ENCODE assay signal across 8 cellular contexts in the genomic region with DNA sequence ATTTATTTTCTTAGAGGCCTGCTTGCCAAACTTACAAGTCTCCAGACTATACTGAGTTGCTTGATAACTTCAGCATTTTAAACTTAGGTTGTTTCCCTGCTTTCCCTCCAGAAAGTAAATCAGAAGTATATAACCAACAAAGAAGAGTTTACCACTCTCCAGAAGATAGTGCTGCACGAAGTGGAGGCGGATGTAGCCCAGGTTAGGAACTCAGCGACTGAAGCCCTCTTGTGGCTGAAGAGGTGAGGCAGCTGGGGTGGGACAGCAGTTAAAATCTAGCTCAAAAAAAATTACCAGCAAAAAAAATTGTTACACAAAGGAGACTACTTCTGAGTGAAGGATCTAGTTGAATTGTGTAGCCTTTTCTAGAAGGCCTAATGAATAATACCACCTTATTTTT. TPM values are rescaled to one million over a fixed set of nuclear protein-coding genes. Genes with fewer than 3 reads are reported as not detected.
DNase-seq lines count a peak whose midpoint lies in the region; ATAC-seq and TF ChIP-seq lines count a peak whose summit lies in the region.
"Not testable (repeated sequence)": the region's sequence is repeated elsewhere in the genome, so short reads cannot be mapped to it uniquely, and the experiment has no call there.

No MANE protein-coding gene starts in this region.

- not testable (repeated sequence) for H3K27ac ChIP-seq in A673 (ENCODE audit: low read depth, low read length, poor library complexity, severe bottlenecking); body of pancreas; psoas muscle

- POLR2A ChIA-PET in A673 (lab: Charles Lee; ENCODE audit: low non-redundant PET) = interaction anchor here (0.9 kb wide), 1 partner anchor 109 kb away, joined by 4 read pairs; no protein-coding TSS in a partner anchor
- POLR2A ChIA-PET in WTC11 (lab: Charles Lee) = not testable (repeated sequence)

- TF ChIP-seq CTCF in A673 (conservative IDR thresholded peaks at IDR 0.05; ENCODE audit: low read depth, low read length) (peak; percentile 43; the same call in 1 of the 2 replicates), body of pancreas (IDR thresholded peaks at IDR 0.05) (peak; percentile 32 to 78 (median 70)), psoas muscle (IDR thresholded peaks at IDR 0.05) (peak; percentile 49)
- TF ChIP-seq CTCF in WTC11 (IDR thresholded peaks at IDR 0.05) = not testable (repeated sequence)

- not testable (repeated sequence) for BruUV-seq in A673 (replicated peaks; lab: Mats Ljungman, UMichigan)

- not testable (repeated sequence) for H3K9me3 ChIP-seq in A673 (ENCODE audit: low read depth, low read length, poor library complexity, severe bottlenecking); body of pancreas; psoas muscle

- 9 to 10% methylated on average over 3 of the region's 3 CpGs for WGBS in body of pancreas, 2 donors
- 28 to 46% (median 32%) methylated on average over 3 of the region's 3 CpGs for WGBS in psoas muscle, 3 donors

- H3K27me3 ChIP-seq in A673 (replicated peaks; ENCODE audit: insufficient read depth, low read depth, low read length, poor library complexity); body of pancreas; psoas muscle (ENCODE audit: insufficient read depth in 3 of 3, low read length in 2 of 3): not testable (repeated sequence)

- not testable (repeated sequence) for H3K27ac Mint-ChIP-seq in WTC11

- DNase-seq in A673 (ENCODE audit: low spot score) = peak; percentile 19
- DNase-seq in NCI-H2227 treated with DMSO at 0.1 percent for 48 hours (lab: John Stamatoyannopoulos, UW) = peak; percentile 29
- DNase-seq in WTC11 (ENCODE audit: low spot score) = peak; percentile 37
- peak; percentile 46 to 67 (median 49) for DNase-seq in body of pancreas
- DNase-seq in left ventricle myocardium superior = peak; percentile 33
- DNase-seq in psoas muscle = peak in 1 of 2 donors; percentile 21

- not testable (repeated sequence) for H3K27me3 Mint-ChIP-seq in WTC11 (ENCODE audit: low read depth)

- peaks cover 14% of the 10 kb centered on the region for H3K9me3 Mint-ChIP-seq in WTC11

- not testable (repeated sequence) for TF ChIP-seq POLR2A in GM18505 (IDR thresholded peaks at IDR 0.05; ENCODE audit: borderline replicate concordance, extremely low read depth, insufficient read depth, insufficient read length); body of pancreas (IDR thresholded peaks at IDR 0.05)

- H3K4me3 ChIP-seq in A673 (ENCODE audit: low read depth, low read length, poor library complexity, severe bottlenecking); body of pancreas; psoas muscle: not testable (repeated sequence)

- ATAC-seq in GM18505 (IDR thresholded peaks at IDR 0.05; ENCODE audit: unreplicated experiment) (peak; percentile 71), HG02938 (IDR thresholded peaks at IDR 0.05; ENCODE audit: unreplicated experiment) (peak; percentile 77), WTC11 (peak; percentile 84), body of pancreas (peak; percentile 86), left ventricle myocardium superior (peak; percentile 88), psoas muscle (peak; percentile 64 to 78 (median 72))

- CTCF ChIA-PET in A673 (lab: Charles Lee) = interaction anchor here (0.6 to 2.1 kb wide), 8 partner anchors 13 to 1140 kb away, joined by 3 to 9 read pairs (median 4); no protein-coding TSS in a partner anchor
- CTCF ChIA-PET in WTC11 (lab: Charles Lee) = interaction anchor here (0.6 to 2.3 kb wide), 26 partner anchors 9 to 314 kb away, joined by 3 to 26 read pairs (median 4); partner anchors contain the start of genes PLEKHA8 and WIPF3

- H3K36me3 Mint-ChIP-seq in WTC11 = peaks cover 52% of the 10 kb centered on the region

- H3K36me3 ChIP-seq in A673 (ENCODE audit: insufficient read depth, low read length, poor library complexity, severe bottlenecking); body of pancreas (replicated peaks in 1 of 2; ENCODE audit: insufficient read depth in 1 of 2, low read depth in 2 of 2): not testable (repeated sequence)
- peaks cover 0 to 46% of the 10 kb centered on the region in 2 donors for H3K36me3 ChIP-seq in psoas muscle (ENCODE audit: insufficient read depth in 1 of 2, low read depth in 1 of 2)

- H3K4me1 Mint-ChIP-seq in WTC11 = not testable (repeated sequence)

- not testable (repeated sequence) for H3K4me1 ChIP-seq in A673 (ENCODE audit: insufficient read depth, low read length, poor library complexity, severe bottlenecking); body of pancreas; psoas muscle

- H3K4me3 Mint-ChIP-seq in WTC11 = not testable (repeated sequence)

- intact Hi-C loops in A673 (cut with micrococcal nuclease; ENCODE audit: unreplicated experiment) (loop anchor here (2.0 to 10.0 kb wide), 4 partner anchors 115 to 1137 kb away; no protein-coding TSS in a partner anchor), left ventricle myocardium superior (cut with micrococcal nuclease) (loop anchor here (10.0 kb wide), 1 partner anchor 307 kb away; no protein-coding TSS in a partner anchor), psoas muscle (cut with DNase I) (loop anchor here in 1 of 2 donors (5.0 kb wide), 1 partner anchor 34 kb away; the partner anchor contains the start of genes FKBP14 and PLEKHA8)
- intact Hi-C loops in body of pancreas (cut with DNase I) = not testable (repeated sequence)

RNA-seq across cellular contexts. Expression of gene PLEKHA8, which starts 33.6 kb away (rescaled TPM):
- 22.2 and 29.0 TPM in 2 replicates for total RNA-seq in A673 (2021)
- total RNA-seq in WTC11 (2021) = 38.1 to 40.1 TPM (median 38.6 TPM) in 3 replicates
- 1 to 10 TPM; 6.7 to 8.2 TPM for total RNA-seq in body of pancreas
- 3.4 TPM for total RNA-seq in left ventricle myocardium superior
- 1 to 10 TPM; 3.7 to 4.0 (median 3.7) TPM for total RNA-seq in psoas muscle
- polyA plus RNA-seq in psoas muscle = 1 to 10 TPM; 1.3 to 3.0 (median 1.5) TPM

RNA-seq across cellular contexts. Expression of gene FKBP14, which starts 35.3 kb away (rescaled TPM):
- total RNA-seq in A673 (2021) (46.0 and 53.6 TPM in 2 replicates), WTC11 (2021) (18.1 to 23.0 TPM (median 19.2 TPM) in 3 replicates), body of pancreas (10 to 100 TPM in 1 of 2 donors, 1 to 10 TPM in 1; 9.6 to 22.7 TPM), left ventricle myocardium superior (12.8 TPM), psoas muscle (1 to 10 TPM; 4.1 to 5.0 (median 4.5) TPM)
- polyA plus RNA-seq in psoas muscle = 1 to 10 TPM in 2 of 3 donors, under 1 TPM in 1; 0.97 to 4.6 (median 2.6) TPM
